8 cellular contexts compared by ENCODE assay signal in genomic region chr11:115990004-115990447, GRCh38.
DNase-seq lines count a peak whose midpoint lies in the region; ATAC-seq, FAIRE-seq and TF ChIP-seq lines count a peak whose summit lies in the region.

No MANE protein-coding gene starts in this region.

- CTCF ChIA-PET in RWPE1 (lab: Yijun Ruan, JAX), result interaction anchor here (0.6 to 0.7 kb wide), 2 partner anchors 280 to 1631 kb away, joined by 3 to 6 read pairs; no protein-coding TSS in a partner anchor

- peak; percentile 69 for TF ChIP-seq CTCF in D721Med (IDR thresholded peaks at IDR 0.05; ENCODE audit: insufficient read depth, missing control alignments)
- TF ChIP-seq CTCF in breast epithelium (IDR thresholded peaks at IDR 0.05), result peak in 2 of 3 donors; percentile 41
- no peak for TF ChIP-seq CTCF in RWPE1 (conservative IDR thresholded peaks at IDR 0.05; ENCODE audit: low read depth)

- H3K36me3 ChIP-seq in breast epithelium, result no peaks in the 10 kb centered on the region

- H3K4me1 ChIP-seq in breast epithelium, result no peaks in the 10 kb centered on the region

- no peak overlapping the region for H3K27ac Mint-ChIP-seq in activated naive CD4-positive, alpha-beta T cell treated with anti-CD3 and anti-CD28 coated beads, Interleukin-2, amount 50 U/mL, for 72 hours

- H3K27ac ChIP-seq in breast epithelium (no peak overlapping the region), RWPE1 (no peak overlapping the region)

- H3K36me3 Mint-ChIP-seq in activated naive CD4-positive, alpha-beta T cell treated with anti-CD3 and anti-CD28 coated beads, Interleukin-2, amount 50 U/mL, for 72 hours, result peaks cover 0 to 5% of the 10 kb centered on the region in 2 donors

- no peaks in the 10 kb centered on the region for H3K9me3 ChIP-seq in breast epithelium

- ATAC-seq in HG03432 (IDR thresholded peaks at IDR 0.05; ENCODE audit: unreplicated experiment), result peak; percentile 67
- no peak for ATAC-seq in activated naive CD4-positive, alpha-beta T cell treated with anti-CD3 and anti-CD28 coated beads, Interleukin-2, amount 50 U/mL, for 72 hours

- DNase-seq in D721Med (ENCODE audit: insufficient read length, low spot score) (peak; percentile 42), breast epithelium (ENCODE audit: low spot score in 2 of 2) (no peak), medulla oblongata (ENCODE audit: extremely low spot score) (peak; percentile 25), mucosa of gallbladder (ENCODE audit: low spot score) (no peak), RWPE1 (ENCODE audit: low spot score) (no peak)
- DNase-seq in stimulated activated CD4-positive, alpha-beta T cell treated with anti-CD3 and anti-CD28 coated beads, Interleukin-4, amount 100 ng/mL, for 4 hours, result no peak
- no peak for DNase-seq in activated naive CD4-positive, alpha-beta T cell treated with anti-CD3 and anti-CD28 coated beads, Interleukin-2, amount 50 U/mL, for 72 hours (ENCODE audit: low spot score in 2 of 2)

- no peak overlapping the region for H3K4me3 ChIP-seq in breast epithelium

- intact Hi-C loops in breast epithelium (cut with DNase I; ENCODE audit: low total_unique reads), result no loop called here

- POLR2A ChIA-PET in RWPE1 (lab: Yijun Ruan, JAX; ENCODE audit: low non-redundant PET), result no interaction called here

- FAIRE-seq in D721Med (lab: Jason Lieb, UNC), result no peak

- no peak for TF ChIP-seq POLR2A in breast epithelium (IDR thresholded peaks at IDR 0.05)

- H3K9me3 Mint-ChIP-seq in activated naive CD4-positive, alpha-beta T cell treated with anti-CD3 and anti-CD28 coated beads, Interleukin-2, amount 50 U/mL, for 72 hours, result peaks cover 7 to 9% of the 10 kb centered on the region in 2 donors

- H3K27me3 ChIP-seq in breast epithelium, result no peaks in the 10 kb centered on the region

Comparison
In these comparisons a context has a peak if more than half of its experiments do, and no peak if none do; other contexts are left out.
1. DNase-seq: peak in D721Med (single experiment) and medulla oblongata (single experiment); none in breast epithelium (0 of 2), mucosa of gallbladder (single experiment), stimulated activated CD4-positive, alpha-beta T cell treated with anti-CD3 and anti-CD28 coated beads, Interleukin-4, amount 100 ng/mL, for 4 hours (0 of 2), RWPE1 (single experiment) and activated naive CD4-positive, alpha-beta T cell treated with anti-CD3 and anti-CD28 coated beads, Interleukin-2, amount 50 U/mL, for 72 hours (0 of 2).